In genomic region chr17:83127431-83128160, GRCh38 we compare ENCODE assay signal across 1 cellular context.
TF ChIP-seq lines count a peak whose summit lies in the region.

No MANE protein-coding gene starts in this region.

TF ChIP-seq in K562, 482 proteins besides CTCF, POLR2A, EP300 and RAD21 (continued from another document):
- TF ChIP-seq VEZF1 (CRISPR knock-in tag; IDR thresholded peaks at IDR 0.05) = no peak
- TF ChIP-seq TFE3 (CRISPR knock-in tag; IDR thresholded peaks at IDR 0.05) = no peak
- no peak for TF ChIP-seq CEBPB (tag; IDR thresholded peaks at IDR 0.05)
- no peak for TF ChIP-seq HIVEP1 (CRISPR knock-in tag; IDR thresholded peaks at IDR 0.05)
- TF ChIP-seq HDAC8 (tag; IDR thresholded peaks at IDR 0.05) = no peak
- TF ChIP-seq ZNF12 (CRISPR knock-in tag; IDR thresholded peaks at IDR 0.05) = no peak
- TF ChIP-seq ATF3 (IDR thresholded peaks at IDR 0.05) = no peak
- no peak for TF ChIP-seq ATF3 (CRISPR knock-in tag; conservative IDR thresholded peaks at IDR 0.05)
- no peak for TF ChIP-seq RCOR1 (IDR thresholded peaks at IDR 0.05; ENCODE audit: borderline replicate concordance in 1 of 2, low read depth in 2 of 2, low read length in 2 of 2)
- no peak for TF ChIP-seq ZNF740 (CRISPR knock-in tag; IDR thresholded peaks at IDR 0.05)
- TF ChIP-seq ZNF740 (tag; IDR thresholded peaks at IDR 0.05) = no peak
- no peak for TF ChIP-seq NCOR1 (IDR thresholded peaks at IDR 0.05)
